ENCODE assay signal across 8 cellular contexts in genomic region chr6:111423960-111424846, GRCh38. TPM values are rescaled to one million over a fixed set of nuclear protein-coding genes. Genes with fewer than 3 reads are reported as not detected.
DNase-seq lines count a peak whose midpoint lies in the region; ATAC-seq, FAIRE-seq and TF ChIP-seq lines count a peak whose summit lies in the region.

No MANE protein-coding gene starts in this region.

- no peaks in the 10 kb centered on the region for H3K27me3 Mint-ChIP-seq in HFFc6 (ENCODE audit: insufficient read depth)
- H3K27me3 Mint-ChIP-seq in T-helper 17 cell: no peaks in the 10 kb centered on the region

- DNase-seq in HFFc6: no peak
- no peak for DNase-seq in T-helper 17 cell
- peak; percentile 86 for DNase-seq in globus pallidus (ENCODE audit: low spot score)
- no peak for DNase-seq in activated gamma-delta T cell treated with Interleukin-2 at 50 U/mL for 16 hours
- DNase-seq in kidney: no peak
- no peak for DNase-seq in D721Med (ENCODE audit: insufficient read length, low spot score)
- no peak for DNase-seq in stimulated activated CD8-positive, alpha-beta memory T cell treated with anti-CD3 and anti-CD28 coated beads, Interleukin-4, amount 100 ng/mL, for 48 hours

- H3K9me3 ChIP-seq in T-helper 17 cell (ENCODE audit: control insufficient read depth, low read length, poor library complexity, severe bottlenecking) (no peaks in the 10 kb centered on the region), skeletal muscle tissue (ENCODE audit: control insufficient read depth in 3 of 3, low read length in 3 of 3) (peaks cover 0 to 2% (median 0%) of the 10 kb centered on the region in 3 donors), kidney (ENCODE audit: control insufficient read depth in 1 of 2, low read length in 2 of 2) (no peaks in the 10 kb centered on the region)

- peaks cover 12% of the 10 kb centered on the region for H3K9me3 Mint-ChIP-seq in HFFc6

- H3K4me1 ChIP-seq in skeletal muscle tissue (ENCODE audit: control insufficient read depth in 3 of 3, insufficient read depth in 3 of 3, low read length in 3 of 3): peaks cover 9 to 31% (median 23%) of the 10 kb centered on the region in 3 donors
- peaks cover 0 to 7% of the 10 kb centered on the region in 2 donors for H3K4me1 ChIP-seq in kidney (ENCODE audit: control insufficient read depth in 1 of 2, insufficient read depth in 1 of 2, low read depth in 1 of 2, low read length in 2 of 2)

- H3K36me3 ChIP-seq in skeletal muscle tissue (ENCODE audit: control insufficient read depth in 3 of 3, insufficient read depth in 3 of 3, low read length in 3 of 3) (no peaks in the 10 kb centered on the region), kidney (ENCODE audit: control insufficient read depth in 1 of 2, insufficient read depth in 2 of 2, low read length in 2 of 2) (no peaks in the 10 kb centered on the region)

- no peak for FAIRE-seq in kidney (lab: Jason Lieb, UNC)
- FAIRE-seq in D721Med (lab: Jason Lieb, UNC): no peak

- no peak overlapping the region for H3K4me3 Mint-ChIP-seq in HFFc6
- H3K4me3 Mint-ChIP-seq in T-helper 17 cell: no peak overlapping the region

- no peaks in the 10 kb centered on the region for H3K27me3 ChIP-seq in skeletal muscle tissue (ENCODE audit: control insufficient read depth in 3 of 3, insufficient read depth in 3 of 3, low read length in 3 of 3)

- intact Hi-C loops in kidney (cut with DNase I): no loop called here

- H3K4me3 ChIP-seq in skeletal muscle tissue (ENCODE audit: low read length in 3 of 3): peak overlapping the region in 1 of 3 donors; percentile 39
- no peak overlapping the region for H3K4me3 ChIP-seq in kidney (ENCODE audit: low read length in 2 of 2)

- H3K27ac ChIP-seq in skeletal muscle tissue (ENCODE audit: low read depth, low read length): peak overlapping the region; percentile 28
- H3K27ac ChIP-seq in kidney (ENCODE audit: low read depth in 2 of 2, low read length in 2 of 2): no peak overlapping the region

- TF ChIP-seq CTCF in HFFc6 (IDR thresholded peaks at IDR 0.05): no peak
- no peak for TF ChIP-seq CTCF in kidney (IDR thresholded peaks at IDR 0.05; ENCODE audit: borderline replicate concordance, extremely low read depth, insufficient read depth)
- TF ChIP-seq CTCF in D721Med (IDR thresholded peaks at IDR 0.05; ENCODE audit: insufficient read depth, missing control alignments): no peak

- H3K4me1 Mint-ChIP-seq in HFFc6 (ENCODE audit: low read depth) (peaks cover 81% of the 10 kb centered on the region), T-helper 17 cell (peaks cover 24% of the 10 kb centered on the region)

- H3K36me3 Mint-ChIP-seq in HFFc6 (ENCODE audit: low read depth): peaks cover 27% of the 10 kb centered on the region
- H3K36me3 Mint-ChIP-seq in T-helper 17 cell (ENCODE audit: low read depth): no peaks in the 10 kb centered on the region

- H3K27ac Mint-ChIP-seq in HFFc6 (peak overlapping the region; percentile 59), T-helper 17 cell (peak overlapping the region; percentile 27)

- ATAC-seq in T-helper 17 cell: no peak

- H3K9ac ChIP-seq in skeletal muscle tissue (ENCODE audit: low read depth in 1 of 3, low read length in 3 of 3) (peak overlapping the region in 1 of 3 donors; percentile 35), kidney (ENCODE audit: low read length in 2 of 2) (no peak overlapping the region)

RNA-seq across cellular contexts. Expression of gene REV3L, which starts 58.8 kb away (rescaled TPM):
- total RNA-seq in HFFc6 (2021; fragmentation: NEBNext Ultra II Directional; extraction: Animal tissue kit (Norgen Biotek cat#: 25700)): 10 to 100 TPM; 22.4 to 36.3 (median 31.2) TPM
- total RNA-seq in T-helper 17 cell (10 to 100 TPM; 18.9 to 19.8 TPM), skeletal muscle tissue (42.3 TPM), kidney (30.0 TPM)
- 4.4 TPM for polyA plus RNA-seq in kidney (ENCODE audit: insufficient read depth, low read depth, low replicate concordance)
